ENCODE assay signal across 21 cellular contexts in the genomic region with DNA sequence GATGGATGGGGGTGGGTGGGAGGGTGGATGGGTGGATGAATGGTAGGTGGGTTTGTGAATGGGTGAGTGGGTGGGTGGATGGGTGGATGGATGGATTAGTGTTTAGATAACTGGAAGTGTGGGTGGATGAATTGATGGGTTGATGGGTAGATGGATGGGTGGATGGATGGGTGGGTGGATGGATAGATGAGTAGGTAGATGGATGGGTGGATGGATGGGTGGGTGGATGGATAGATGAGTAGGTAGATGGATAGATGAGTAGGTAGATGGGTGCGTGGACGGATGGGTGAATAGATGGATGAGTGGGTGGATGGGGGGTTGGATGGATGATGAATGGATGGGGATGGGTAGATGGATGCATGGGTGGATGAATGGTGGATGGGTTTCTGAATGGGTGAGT. TPM values are rescaled to one million over a fixed set of nuclear protein-coding genes. Genes with fewer than 3 reads are reported as not detected.
A peak's percentile ranks its signal among the peaks of the same experiment; 100 is the strongest.
DNase-seq lines count a peak whose midpoint lies in the region; ATAC-seq and TF ChIP-seq lines count a peak whose summit lies in the region.
"Had no signal": no experiment of that assay in that cellular context is flagged by ENCODE, and none has a peak within 500 bp of the region (broad histone marks: within the 10 kb centered on the region; RNA-seq: fewer than 3 reads in every experiment).

No MANE protein-coding gene starts in this region.

- peaks cover 34% of the 10 kb centered on the region for H3K9me3 Mint-ChIP-seq in T-helper 2 cell treated with Interferon-gamma antibody and Interleukin-4, amounts not matched to agents 5 μg/mL and 100 μg/mL, for 36 hours
- peaks cover 4% of the 10 kb centered on the region for H3K9me3 Mint-ChIP-seq in CD4-positive, alpha-beta T cell
- peaks cover 16% of the 10 kb centered on the region for H3K9me3 Mint-ChIP-seq in activated CD8-positive, alpha-beta T cell treated with anti-CD3 and anti-CD28 coated beads for 36 hours
- peaks cover 30% of the 10 kb centered on the region for H3K9me3 Mint-ChIP-seq in memory B cell
- H3K9me3 Mint-ChIP-seq: endodermal cell had no signal

- POLR2A ChIA-PET in CD4-positive, alpha-beta T cell (lab: Charles Lee), result no interaction called here
- POLR2A ChIA-PET in activated CD8-positive, alpha-beta T cell treated with anti-CD3 and anti-CD28 coated beads for 36 hours (lab: Charles Lee), result no interaction called here

- peak overlapping the region; percentile 86 for H3K27ac Mint-ChIP-seq in T-helper 2 cell treated with Interferon-gamma antibody and Interleukin-4, amounts not matched to agents 5 μg/mL and 100 μg/mL, for 36 hours
- peak overlapping the region; percentile 91 for H3K27ac Mint-ChIP-seq in CD4-positive, alpha-beta T cell
- H3K27ac Mint-ChIP-seq in activated CD8-positive, alpha-beta T cell treated with anti-CD3 and anti-CD28 coated beads for 36 hours, result peak overlapping the region; percentile 59
- peak overlapping the region; percentile 95 for H3K27ac Mint-ChIP-seq in memory B cell
- H3K27ac Mint-ChIP-seq: endodermal cell had no signal

- H3K27me3 Mint-ChIP-seq in T-helper 2 cell treated with Interferon-gamma antibody and Interleukin-4, amounts not matched to agents 5 μg/mL and 100 μg/mL, for 36 hours (ENCODE audit: low read depth), result no peaks in the 10 kb centered on the region
- H3K27me3 Mint-ChIP-seq in CD4-positive, alpha-beta T cell, result no peaks in the 10 kb centered on the region
- no peaks in the 10 kb centered on the region for H3K27me3 Mint-ChIP-seq in activated CD8-positive, alpha-beta T cell treated with anti-CD3 and anti-CD28 coated beads for 36 hours
- H3K27me3 Mint-ChIP-seq in memory B cell, result no peaks in the 10 kb centered on the region

- H3K36me3 Mint-ChIP-seq in T-helper 2 cell treated with Interferon-gamma antibody and Interleukin-4, amounts not matched to agents 5 μg/mL and 100 μg/mL, for 36 hours (ENCODE audit: low read depth), result peaks cover 77% of the 10 kb centered on the region
- H3K36me3 Mint-ChIP-seq in CD4-positive, alpha-beta T cell (ENCODE audit: low read depth), result peaks cover 79% of the 10 kb centered on the region
- peaks cover 48% of the 10 kb centered on the region for H3K36me3 Mint-ChIP-seq in activated CD8-positive, alpha-beta T cell treated with anti-CD3 and anti-CD28 coated beads for 36 hours (ENCODE audit: low read depth)
- H3K36me3 Mint-ChIP-seq in memory B cell, result peaks cover 52% of the 10 kb centered on the region

- TF ChIP-seq CTCF in CD4-positive, alpha-beta T cell (IDR thresholded peaks at IDR 0.05), result no peak
- TF ChIP-seq CTCF in activated CD8-positive, alpha-beta T cell treated with anti-CD3 and anti-CD28 coated beads for 36 hours (IDR thresholded peaks at IDR 0.05), result no peak

- no peaks in the 10 kb centered on the region for H3K9me3 ChIP-seq in CD4-positive, alpha-beta T cell (ENCODE audit: control insufficient read depth, low read length)
- H3K9me3 ChIP-seq: esophagus squamous epithelium, gastrocnemius medialis, neutrophil, SK-N-SH, upper lobe of left lung had no signal

- peak; percentile 3 for DNase-seq in T-helper 2 cell treated with Interferon-gamma antibody and Interleukin-4, amounts not matched to agents 5 μg/mL and 100 μg/mL, for 36 hours (ENCODE audit: low spot score)
- DNase-seq in T-helper 2 cell, result no peak
- peak in 1 of 10 experiments; percentile 11 for DNase-seq in CD4-positive, alpha-beta T cell
- peak; percentile 2 for DNase-seq in activated CD8-positive, alpha-beta T cell treated with anti-CD3 and anti-CD28 coated beads for 36 hours
- DNase-seq in memory B cell (ENCODE audit: low spot score in 2 of 2), result no peak
- DNase-seq in T-helper 9 cell, result no peak
- DNase-seq: 8988T, endodermal cell, esophagus squamous epithelium, gastrocnemius medialis, hippocampal formation, MV-4-11, NCI-H1694, NCI-H526 treated with DMSO at 0.1 percent for 48 hours, SK-N-SH, small intestine, upper lobe of left lung had no signal

- intact Hi-C loops in CD4-positive, alpha-beta T cell (cut with DNase I, micrococcal nuclease), result loop anchor here (1.0 kb wide), 2 partner anchors 9 to 12 kb away; no protein-coding TSS in a partner anchor
- intact Hi-C loops in activated CD8-positive, alpha-beta T cell treated with anti-CD3 and anti-CD28 coated beads for 36 hours (cut with micrococcal nuclease), result no loop called here

- ATAC-seq in CD4-positive, alpha-beta T cell (ENCODE audit: poor library complexity), result no peak
- ATAC-seq in activated CD8-positive, alpha-beta T cell treated with anti-CD3 and anti-CD28 coated beads for 36 hours, result no peak
- no peak for ATAC-seq in memory B cell (ENCODE audit: low read depth)
- ATAC-seq in HG02678 (IDR thresholded peaks at IDR 0.05; ENCODE audit: unreplicated experiment), result no peak
- ATAC-seq in HG03135 (IDR thresholded peaks at IDR 0.05; ENCODE audit: unreplicated experiment), result no peak
- ATAC-seq: gastrocnemius medialis, GM12878 had no signal

- peaks cover 69% of the 10 kb centered on the region for H3K4me1 Mint-ChIP-seq in T-helper 2 cell treated with Interferon-gamma antibody and Interleukin-4, amounts not matched to agents 5 μg/mL and 100 μg/mL, for 36 hours (ENCODE audit: low read depth)
- peaks cover 71% of the 10 kb centered on the region for H3K4me1 Mint-ChIP-seq in CD4-positive, alpha-beta T cell (ENCODE audit: low read depth)
- H3K4me1 Mint-ChIP-seq in activated CD8-positive, alpha-beta T cell treated with anti-CD3 and anti-CD28 coated beads for 36 hours (ENCODE audit: low read depth), result peaks cover 72% of the 10 kb centered on the region
- H3K4me1 Mint-ChIP-seq in memory B cell, result peaks cover 68% of the 10 kb centered on the region
- H3K4me1 Mint-ChIP-seq: endodermal cell had no signal

- no peak overlapping the region for H3K27ac ChIP-seq in CD4-positive, alpha-beta T cell (ENCODE audit: low read depth, low read length)
- H3K27ac ChIP-seq: esophagus squamous epithelium, gastrocnemius medialis, neutrophil, upper lobe of left lung had no signal

- peak overlapping the region; percentile 50 for H3K4me3 Mint-ChIP-seq in T-helper 2 cell treated with Interferon-gamma antibody and Interleukin-4, amounts not matched to agents 5 μg/mL and 100 μg/mL, for 36 hours
- no peak overlapping the region for H3K4me3 Mint-ChIP-seq in CD4-positive, alpha-beta T cell
- no peak overlapping the region for H3K4me3 Mint-ChIP-seq in activated CD8-positive, alpha-beta T cell treated with anti-CD3 and anti-CD28 coated beads for 36 hours
- H3K4me3 Mint-ChIP-seq in memory B cell, result peak overlapping the region; percentile 12
- H3K4me3 Mint-ChIP-seq: endodermal cell had no signal

- CTCF ChIA-PET in CD4-positive, alpha-beta T cell (lab: Charles Lee), result no interaction called here
- CTCF ChIA-PET in activated CD8-positive, alpha-beta T cell treated with anti-CD3 and anti-CD28 coated beads for 36 hours (lab: Charles Lee), result no interaction called here

- H3K27me3 ChIP-seq in CD4-positive, alpha-beta T cell (ENCODE audit: control insufficient read depth, insufficient read depth, low read length), result no peaks in the 10 kb centered on the region
- H3K27me3 ChIP-seq: neutrophil, upper lobe of left lung had no signal

RNA-seq across cellular contexts. Expression of gene ASMTL, which starts 20.3 kb away (rescaled TPM):
- 10 to 100 TPM; 34.6 to 39.3 TPM for total RNA-seq in CD4-positive, alpha-beta T cell
- 10 to 100 TPM; 55.8 to 57.2 TPM for total RNA-seq in activated CD8-positive, alpha-beta T cell treated with anti-CD3 and anti-CD28 coated beads for 36 hours

Comparison
In these comparisons a context has a peak if more than half of its experiments do, and no peak if none do; other contexts are left out.
1. DNase-seq: peak in T-helper 2 cell treated with Interferon-gamma antibody and Interleukin-4, amounts not matched to agents 5 μg/mL and 100 μg/mL, for 36 hours (single experiment) and activated CD8-positive, alpha-beta T cell treated with anti-CD3 and anti-CD28 coated beads for 36 hours (single experiment); none in T-helper 2 cell (0 of 5), memory B cell (0 of 2) and T-helper 9 cell (single experiment).
2. H3K4me3 Mint-ChIP-seq: peak in T-helper 2 cell treated with Interferon-gamma antibody and Interleukin-4, amounts not matched to agents 5 μg/mL and 100 μg/mL, for 36 hours (single experiment) and memory B cell (single experiment); none in CD4-positive, alpha-beta T cell (single experiment) and activated CD8-positive, alpha-beta T cell treated with anti-CD3 and anti-CD28 coated beads for 36 hours (single experiment).
3. Peak in every context shown above with its lines, with median percentiles within 50 percentile points of each other: H3K27ac Mint-ChIP-seq.